In the genomic region with DNA sequence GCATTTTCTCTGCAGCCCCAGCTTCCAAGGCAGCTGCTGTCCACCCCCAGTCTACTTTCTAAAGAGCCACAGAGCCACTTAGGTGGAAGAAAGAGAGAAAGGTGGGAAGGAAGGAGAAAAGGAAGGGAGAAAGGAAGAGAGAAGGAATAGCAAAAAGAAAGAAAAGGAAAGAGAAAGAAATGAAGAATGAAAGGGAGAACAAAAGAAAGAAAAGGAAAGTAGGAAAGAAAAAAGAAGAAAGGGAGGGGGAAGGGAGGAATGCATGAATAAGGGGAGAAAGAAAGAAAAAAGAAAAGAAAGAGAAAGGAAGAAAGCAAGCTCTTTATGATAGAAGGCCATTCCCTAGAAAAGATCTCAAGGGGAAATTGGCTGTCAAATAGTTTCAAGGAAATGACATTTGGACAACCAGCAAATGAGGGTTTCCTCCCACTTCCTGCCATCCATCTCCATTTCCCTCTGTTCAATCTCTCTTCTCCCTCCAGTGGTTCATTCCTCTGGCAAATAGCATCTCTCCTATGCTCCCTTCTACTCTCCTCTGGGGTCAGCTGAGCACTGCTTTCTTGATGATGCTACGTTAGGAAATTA, we compare ENCODE assay signal across 17 cellular contexts. TPM values are rescaled to one million over a fixed set of nuclear protein-coding genes. Genes with fewer than 3 reads are reported as not detected.
DNase-seq lines count a peak whose midpoint lies in the region; ATAC-seq and TF ChIP-seq lines count a peak whose summit lies in the region.
"Had no signal": no experiment of that assay in that cellular context is flagged by ENCODE, and none has a peak within 500 bp of the region (broad histone marks: within the 10 kb centered on the region; RNA-seq: fewer than 3 reads in every experiment).

No MANE protein-coding gene starts in this region.

- peak overlapping the region; percentile 95 for H3K27ac ChIP-seq in Panc1 (ENCODE audit: low read length)
- H3K27ac ChIP-seq: ascending aorta, neural progenitor cell, thoracic aorta had no signal

- no peak overlapping the region for H3K4me3 Mint-ChIP-seq in activated naive CD4-positive, alpha-beta T cell treated with anti-CD3 and anti-CD28 coated beads, Interleukin-2, amount 50 U/mL, for 24 hours
- H3K4me3 Mint-ChIP-seq in activated naive CD8-positive, alpha-beta T cell treated with anti-CD3 and anti-CD28 coated beads, Interleukin-2, amount 50 U/mL, for 24 hours = no peak overlapping the region
- H3K4me3 Mint-ChIP-seq in stimulated activated naive B cell treated with anti-CD40 and anti-IgM and Interleukin-4, amounts not matched to agents 10 μg/mL and 1 μg/mL and 100 μg/mL, for 72 hours = peak overlapping the region in 1 of 2 donors; percentile 30
- H3K4me3 Mint-ChIP-seq: neural progenitor cell had no signal

- intact Hi-C loops in Panc1 (cut with micrococcal nuclease; ENCODE audit: unreplicated experiment) = no loop called here

- H3K9me3 ChIP-seq in Panc1 (ENCODE audit: control insufficient read depth, insufficient read depth, low read depth, low read length) = no peaks in the 10 kb centered on the region
- H3K9me3 ChIP-seq: ascending aorta, esophagus squamous epithelium, thoracic aorta had no signal

- DNase-seq in activated naive CD4-positive, alpha-beta T cell (lab: John Stamatoyannopoulos, UW) = no peak
- no peak for DNase-seq in Panc1 (ENCODE audit: low read depth, low spot score)
- no peak for DNase-seq in activated naive CD8-positive, alpha-beta T cell treated with anti-CD3 and anti-CD28 coated beads, Interleukin-2, amount 50 U/mL, for 24 hours
- DNase-seq in stimulated activated naive B cell treated with anti-CD40 and anti-IgM and Interleukin-4, amounts not matched to agents 10 μg/mL and 1 μg/mL and 100 μg/mL, for 72 hours = no peak
- no peak for DNase-seq in mesenteric fat pad (ENCODE audit: low spot score)
- DNase-seq in NCI-H82 (lab: John Stamatoyannopoulos, UW) = no peak
- DNase-seq: activated effector memory CD4-positive, alpha-beta T cell treated with Interleukin-2 at 50 U/mL for 16 hours; effector memory CD8-positive, alpha-beta T cell; esophagus squamous epithelium; kidney glomerular epithelial cell; NCI-H2029 treated with DMSO at 0.1 percent for 48 hours; NCI-H446 had no signal

- H3K4me1 Mint-ChIP-seq in activated naive CD4-positive, alpha-beta T cell treated with anti-CD3 and anti-CD28 coated beads, Interleukin-2, amount 50 U/mL, for 24 hours = peaks cover 47% of the 10 kb centered on the region
- peaks cover 55% of the 10 kb centered on the region for H3K4me1 Mint-ChIP-seq in activated naive CD8-positive, alpha-beta T cell treated with anti-CD3 and anti-CD28 coated beads, Interleukin-2, amount 50 U/mL, for 24 hours
- H3K4me1 Mint-ChIP-seq in stimulated activated naive B cell treated with anti-CD40 and anti-IgM and Interleukin-4, amounts not matched to agents 10 μg/mL and 1 μg/mL and 100 μg/mL, for 72 hours = peaks cover 74 to 87% of the 10 kb centered on the region in 2 donors

- no peak for TF ChIP-seq CTCF in Panc1 (IDR thresholded peaks at IDR 0.05)

- no peak overlapping the region for H3K4me3 ChIP-seq in Panc1 (ENCODE audit: low read depth in 2 of 2, low read length in 2 of 2)
- H3K4me3 ChIP-seq: ascending aorta, esophagus squamous epithelium, neural progenitor cell, thoracic aorta had no signal

- ATAC-seq in Panc1 (no peak), HG03097 (IDR thresholded peaks at IDR 0.05; ENCODE audit: low FRiP score, unreplicated experiment) (no peak)
- ATAC-seq in activated naive CD8-positive, alpha-beta T cell treated with anti-CD3 and anti-CD28 coated beads, Interleukin-2, amount 50 U/mL, for 24 hours = no peak
- no peak for ATAC-seq in stimulated activated naive B cell treated with anti-CD40 and anti-IgM and Interleukin-4, amounts not matched to agents 10 μg/mL and 1 μg/mL and 100 μg/mL, for 72 hours (replicated peaks)
- ATAC-seq: effector memory CD8-positive, alpha-beta T cell had no signal

- in situ Hi-C loops in Panc1 (cut with HindIII; ENCODE audit: low pct_unique_long_range_greater_than_20kb, low sequenced_read_pairs) = no loop called here

- CTCF ChIA-PET in Panc1 (lab: Charles Lee) = no interaction called here

- H3K4me1 ChIP-seq in Panc1 (ENCODE audit: control insufficient read depth, insufficient read depth, low read length) = peaks cover 12% of the 10 kb centered on the region

- BruUV-seq in Panc1 (replicated peaks; lab: Mats Ljungman, UMichigan) = no TSS peak

- H3K9me3 Mint-ChIP-seq in activated naive CD4-positive, alpha-beta T cell treated with anti-CD3 and anti-CD28 coated beads, Interleukin-2, amount 50 U/mL, for 24 hours = no peaks in the 10 kb centered on the region
- H3K9me3 Mint-ChIP-seq in activated naive CD8-positive, alpha-beta T cell treated with anti-CD3 and anti-CD28 coated beads, Interleukin-2, amount 50 U/mL, for 24 hours = peaks cover 7% of the 10 kb centered on the region
- peaks cover 0 to 3% of the 10 kb centered on the region in 2 donors for H3K9me3 Mint-ChIP-seq in stimulated activated naive B cell treated with anti-CD40 and anti-IgM and Interleukin-4, amounts not matched to agents 10 μg/mL and 1 μg/mL and 100 μg/mL, for 72 hours
- H3K9me3 Mint-ChIP-seq: effector memory CD8-positive, alpha-beta T cell had no signal

- H3K27me3 Mint-ChIP-seq in activated naive CD4-positive, alpha-beta T cell treated with anti-CD3 and anti-CD28 coated beads, Interleukin-2, amount 50 U/mL, for 24 hours = no peaks in the 10 kb centered on the region
- peaks cover 5% of the 10 kb centered on the region for H3K27me3 Mint-ChIP-seq in activated naive CD8-positive, alpha-beta T cell treated with anti-CD3 and anti-CD28 coated beads, Interleukin-2, amount 50 U/mL, for 24 hours
- peaks cover 0 to 9% of the 10 kb centered on the region in 2 donors for H3K27me3 Mint-ChIP-seq in stimulated activated naive B cell treated with anti-CD40 and anti-IgM and Interleukin-4, amounts not matched to agents 10 μg/mL and 1 μg/mL and 100 μg/mL, for 72 hours
- H3K27me3 Mint-ChIP-seq: effector memory CD8-positive, alpha-beta T cell had no signal

- H3K36me3 ChIP-seq in Panc1 (ENCODE audit: control insufficient read depth, insufficient read depth, low read length) = no peaks in the 10 kb centered on the region
- H3K36me3 ChIP-seq: ascending aorta, esophagus squamous epithelium, neural progenitor cell, thoracic aorta had no signal

- POLR2A ChIA-PET in Panc1 (lab: Charles Lee) = no interaction called here

- no peaks in the 10 kb centered on the region for H3K27me3 ChIP-seq in Panc1 (ENCODE audit: control insufficient read depth, insufficient read depth, low read length)
- H3K27me3 ChIP-seq: ascending aorta, esophagus squamous epithelium had no signal

- H3K36me3 Mint-ChIP-seq in activated naive CD4-positive, alpha-beta T cell treated with anti-CD3 and anti-CD28 coated beads, Interleukin-2, amount 50 U/mL, for 24 hours = peaks cover 2% of the 10 kb centered on the region
- peaks cover 14% of the 10 kb centered on the region for H3K36me3 Mint-ChIP-seq in activated naive CD8-positive, alpha-beta T cell treated with anti-CD3 and anti-CD28 coated beads, Interleukin-2, amount 50 U/mL, for 24 hours (ENCODE audit: low read depth)
- peaks cover 10 to 30% of the 10 kb centered on the region in 2 donors for H3K36me3 Mint-ChIP-seq in stimulated activated naive B cell treated with anti-CD40 and anti-IgM and Interleukin-4, amounts not matched to agents 10 μg/mL and 1 μg/mL and 100 μg/mL, for 72 hours
- H3K36me3 Mint-ChIP-seq: neural progenitor cell had no signal

- peak overlapping the region; percentile 84 for H3K27ac Mint-ChIP-seq in activated naive CD4-positive, alpha-beta T cell treated with anti-CD3 and anti-CD28 coated beads, Interleukin-2, amount 50 U/mL, for 24 hours
- H3K27ac Mint-ChIP-seq in activated naive CD8-positive, alpha-beta T cell treated with anti-CD3 and anti-CD28 coated beads, Interleukin-2, amount 50 U/mL, for 24 hours = peak overlapping the region; percentile 90
- H3K27ac Mint-ChIP-seq in stimulated activated naive B cell treated with anti-CD40 and anti-IgM and Interleukin-4, amounts not matched to agents 10 μg/mL and 1 μg/mL and 100 μg/mL, for 72 hours = peak overlapping the region; percentile 99
- H3K27ac Mint-ChIP-seq: neural progenitor cell had no signal

RNA-seq across cellular contexts. Expression of a gene that starts 3.4 kb away (rescaled TPM):
- 217 TPM for total RNA-seq in Panc1 (2021; ENCODE audit: unreplicated experiment)
- 109 TPM for polyA plus RNA-seq in Panc1 (2012; ENCODE audit: insufficient read length)
- 228 TPM for total RNA-seq in mesenteric fat pad
